Comparison of ENCODE assay signal across 23 cellular contexts in the genomic region with DNA sequence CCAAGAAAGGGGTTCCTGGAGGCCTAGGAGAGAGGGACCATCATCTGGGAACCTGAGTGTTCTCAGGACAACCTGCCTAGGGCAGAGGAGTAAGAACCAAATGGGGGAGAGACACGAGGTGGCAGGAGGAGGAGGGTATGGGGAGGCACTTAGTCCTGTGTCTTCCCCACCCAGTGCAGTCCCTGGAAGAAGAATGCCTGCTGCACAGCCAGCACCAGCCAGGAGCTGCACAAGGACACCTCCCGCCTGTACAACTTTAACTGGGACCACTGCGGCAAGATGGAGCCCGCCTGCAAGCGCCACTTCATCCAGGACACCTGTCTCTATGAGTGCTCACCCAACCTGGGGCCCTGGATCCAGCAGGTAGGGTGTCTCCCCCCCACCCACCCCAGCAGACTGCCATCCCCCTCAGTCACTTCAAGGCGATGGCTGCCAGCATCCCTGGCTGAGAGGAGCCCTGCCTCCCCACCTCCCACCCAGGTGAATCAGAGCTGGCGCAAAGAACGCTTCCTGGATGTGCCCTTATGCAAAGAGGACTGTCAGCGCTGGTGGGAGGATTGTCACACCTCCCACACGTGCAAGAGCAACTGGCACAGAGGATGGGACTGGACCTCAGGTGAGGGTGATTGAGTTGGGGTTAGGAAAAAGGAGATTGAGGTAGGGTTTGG. TPM values are rescaled to one million over a fixed set of nuclear protein-coding genes. Genes with fewer than 3 reads are reported as not detected.
DNase-seq lines count a peak whose midpoint lies in the region; ATAC-seq and TF ChIP-seq lines count a peak whose summit lies in the region.
"Had no signal": no experiment of that assay in that cellular context is flagged by ENCODE, and none has a peak within 500 bp of the region (broad histone marks: within the 10 kb centered on the region; RNA-seq: fewer than 3 reads in every experiment).

No MANE protein-coding gene starts in this region.

- DNase-seq in activated CD8-positive, alpha-beta memory T cell treated with anti-CD3 and anti-CD28 coated beads, Interleukin-2, amount 10 ng/mL, durations not matched to agents 7 days and 5 days: peak; percentile 33
- DNase-seq in activated CD8-positive, alpha-beta memory T cell treated with anti-CD3 and anti-CD28 coated beads, Interleukin-2, amount 50 U/mL, for 4 hours: no peak
- DNase-seq in GM10248 (ENCODE audit: extremely low spot score) (peak; percentile 7), ecto neural progenitor cell (ENCODE audit: low spot score) (peak; percentile 35), putamen (ENCODE audit: low spot score) (peak; percentile 24), kidney glomerular epithelial cell (lab: John Stamatoyannopoulos, UW) (no peak), epidermal melanocyte (ENCODE audit: insufficient read length, low spot score) (no peak), LoVo (ENCODE audit: low spot score) (no peak)
- DNase-seq: CD4-positive, alpha-beta memory T cell; foreskin melanocyte; NCI-H187 treated with DMSO at 0.1 percent for 48 hours; NCI-H345; SHP77; transverse colon; WERI-Rb-1 had no signal

- POLR2A ChIA-PET in GM10248 (lab: Yijun Ruan, JAX): no interaction called here

- H3K4me1 Mint-ChIP-seq in activated CD8-positive, alpha-beta memory T cell treated with anti-CD3 and anti-CD28 coated beads, Interleukin-2, amount 10 ng/mL, durations not matched to agents 7 days and 5 days: peaks cover 39% of the 10 kb centered on the region

- no peaks in the 10 kb centered on the region for H3K36me3 Mint-ChIP-seq in activated CD8-positive, alpha-beta memory T cell treated with anti-CD3 and anti-CD28 coated beads, Interleukin-2, amount 10 ng/mL, durations not matched to agents 7 days and 5 days

- H3K9me3 Mint-ChIP-seq in activated CD8-positive, alpha-beta memory T cell treated with anti-CD3 and anti-CD28 coated beads, Interleukin-2, amount 10 ng/mL, durations not matched to agents 7 days and 5 days (ENCODE audit: low read depth): no peaks in the 10 kb centered on the region
- H3K9me3 Mint-ChIP-seq: CD4-positive, alpha-beta memory T cell; T-helper 1 cell treated with Interleukin-12 subunit alpha and Interleukin-12 subunit beta and Interleukin-4 antibody, amounts not matched to agents 30 μg/mL and 1 μg/mL, for 36 hours had no signal

- no peak for TF ChIP-seq CTCF in GM10248 (IDR thresholded peaks at IDR 0.05; ENCODE audit: control extremely low read depth, extremely low read depth, low read depth, missing control alignments)

- H3K4me3 Mint-ChIP-seq in activated CD8-positive, alpha-beta memory T cell treated with anti-CD3 and anti-CD28 coated beads, Interleukin-2, amount 10 ng/mL, durations not matched to agents 7 days and 5 days: no peak overlapping the region
- H3K4me3 Mint-ChIP-seq: T-helper 1 cell treated with Interleukin-12 subunit alpha and Interleukin-12 subunit beta and Interleukin-4 antibody, amounts not matched to agents 30 μg/mL and 1 μg/mL, for 36 hours had no signal

- ATAC-seq in activated CD8-positive, alpha-beta memory T cell treated with anti-CD3 and anti-CD28 coated beads, Interleukin-2, amount 10 ng/mL, durations not matched to agents 7 days and 5 days: no peak

- CTCF ChIA-PET in activated CD8-positive, alpha-beta memory T cell treated with anti-CD3 and anti-CD28 coated beads, Interleukin-2, amount 10 ng/mL, durations not matched to agents 7 days and 5 days (lab: Charles Lee): no interaction called here
- CTCF ChIA-PET in GM10248 (lab: Yijun Ruan, JAX): interaction anchor here (3.2 kb wide), 1 partner anchor 16 kb away, joined by 28 read pairs; no protein-coding TSS in a partner anchor

- no peak overlapping the region for H3K27ac Mint-ChIP-seq in activated CD8-positive, alpha-beta memory T cell treated with anti-CD3 and anti-CD28 coated beads, Interleukin-2, amount 10 ng/mL, durations not matched to agents 7 days and 5 days
- H3K27ac Mint-ChIP-seq: progenitor cell of endocrine pancreas; T-helper 1 cell treated with Interleukin-12 subunit alpha and Interleukin-12 subunit beta and Interleukin-4 antibody, amounts not matched to agents 30 μg/mL and 1 μg/mL, for 36 hours had no signal

- peaks cover 23% of the 10 kb centered on the region for H3K27me3 Mint-ChIP-seq in activated CD8-positive, alpha-beta memory T cell treated with anti-CD3 and anti-CD28 coated beads, Interleukin-2, amount 10 ng/mL, durations not matched to agents 7 days and 5 days

RNA-seq across cellular contexts. Expression of a gene that starts 3.7 kb away (rescaled TPM):
- 100 to 1,000 TPM; 152 to 157 TPM for total RNA-seq in activated CD8-positive, alpha-beta memory T cell treated with anti-CD3 and anti-CD28 coated beads, Interleukin-2, amount 10 ng/mL, durations not matched to agents 7 days and 5 days

RNA-seq across cellular contexts. Expression of a gene that starts 4.2 kb away (rescaled TPM):
- not detected for total RNA-seq in activated CD8-positive, alpha-beta memory T cell treated with anti-CD3 and anti-CD28 coated beads, Interleukin-2, amount 10 ng/mL, durations not matched to agents 7 days and 5 days
- total RNA-seq: CD4-positive, alpha-beta memory T cell; chondrocyte; endothelial cell of umbilical vein; myocyte; progenitor cell of endocrine pancreas; smooth muscle cell had no signal

RNA-seq across cellular contexts. Expression of a gene that starts 23.1 kb away (rescaled TPM):
- not detected for total RNA-seq in activated CD8-positive, alpha-beta memory T cell treated with anti-CD3 and anti-CD28 coated beads, Interleukin-2, amount 10 ng/mL, durations not matched to agents 7 days and 5 days
- total RNA-seq: ascending aorta; CD4-positive, alpha-beta memory T cell; chondrocyte; endothelial cell of umbilical vein; lower leg skin; myocyte; progenitor cell of endocrine pancreas; smooth muscle cell had no signal

RNA-seq across cellular contexts. Expression of a gene that starts 28.9 kb away (rescaled TPM):
- total RNA-seq in activated CD8-positive, alpha-beta memory T cell treated with anti-CD3 and anti-CD28 coated beads, Interleukin-2, amount 10 ng/mL, durations not matched to agents 7 days and 5 days: not detected
- total RNA-seq: ascending aorta; CD4-positive, alpha-beta memory T cell; endothelial cell of umbilical vein; transverse colon had no signal

Comparison
In these comparisons a context has a peak if more than half of its experiments do, and no peak if none do; other contexts are left out.
1. DNase-seq: peak in activated CD8-positive, alpha-beta memory T cell treated with anti-CD3 and anti-CD28 coated beads, Interleukin-2, amount 10 ng/mL, durations not matched to agents 7 days and 5 days (single experiment), GM10248 (single experiment), ecto neural progenitor cell (single experiment) and putamen (single experiment); none in activated CD8-positive, alpha-beta memory T cell treated with anti-CD3 and anti-CD28 coated beads, Interleukin-2, amount 50 U/mL, for 4 hours (single experiment), kidney glomerular epithelial cell (single experiment), epidermal melanocyte (single experiment) and LoVo (single experiment).